1 cellular context compared by ENCODE assay signal in the genomic region with DNA sequence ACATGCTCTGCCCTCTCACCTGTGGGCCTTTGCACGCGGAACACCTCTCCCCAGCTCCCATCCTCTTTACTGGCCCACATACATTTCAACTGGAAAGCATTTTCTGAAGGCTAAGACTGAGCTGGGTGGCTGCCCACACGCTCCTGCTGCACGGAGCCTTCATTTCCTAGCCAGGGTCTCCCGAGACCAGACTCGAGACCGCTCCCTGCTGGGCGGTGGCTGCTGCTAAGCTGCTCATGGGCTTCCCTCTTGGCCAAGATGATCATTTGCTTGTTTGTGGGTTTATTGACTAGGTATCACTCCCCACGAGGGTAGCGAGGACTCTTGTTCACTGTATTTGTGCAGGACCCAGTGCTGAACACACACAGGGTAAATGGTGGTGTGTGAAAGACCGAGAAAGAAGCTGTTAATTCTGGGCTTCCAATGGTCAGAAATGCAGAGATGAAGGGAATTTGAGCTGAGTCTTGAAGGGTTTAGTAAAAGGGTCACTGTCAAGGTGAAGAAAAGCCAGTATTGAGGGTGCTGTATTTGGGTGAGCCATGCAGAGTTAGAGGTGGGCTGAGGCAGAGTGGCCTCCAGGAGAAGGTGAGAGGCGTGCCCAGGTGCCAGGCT.
TF ChIP-seq lines count a peak whose summit lies in the region.

No MANE protein-coding gene starts in this region.

TF ChIP-seq in GM23338, 12 proteins besides CTCF, POLR2A, EP300 and RAD21 (continued from another document):
- TF ChIP-seq, protein P1, sequence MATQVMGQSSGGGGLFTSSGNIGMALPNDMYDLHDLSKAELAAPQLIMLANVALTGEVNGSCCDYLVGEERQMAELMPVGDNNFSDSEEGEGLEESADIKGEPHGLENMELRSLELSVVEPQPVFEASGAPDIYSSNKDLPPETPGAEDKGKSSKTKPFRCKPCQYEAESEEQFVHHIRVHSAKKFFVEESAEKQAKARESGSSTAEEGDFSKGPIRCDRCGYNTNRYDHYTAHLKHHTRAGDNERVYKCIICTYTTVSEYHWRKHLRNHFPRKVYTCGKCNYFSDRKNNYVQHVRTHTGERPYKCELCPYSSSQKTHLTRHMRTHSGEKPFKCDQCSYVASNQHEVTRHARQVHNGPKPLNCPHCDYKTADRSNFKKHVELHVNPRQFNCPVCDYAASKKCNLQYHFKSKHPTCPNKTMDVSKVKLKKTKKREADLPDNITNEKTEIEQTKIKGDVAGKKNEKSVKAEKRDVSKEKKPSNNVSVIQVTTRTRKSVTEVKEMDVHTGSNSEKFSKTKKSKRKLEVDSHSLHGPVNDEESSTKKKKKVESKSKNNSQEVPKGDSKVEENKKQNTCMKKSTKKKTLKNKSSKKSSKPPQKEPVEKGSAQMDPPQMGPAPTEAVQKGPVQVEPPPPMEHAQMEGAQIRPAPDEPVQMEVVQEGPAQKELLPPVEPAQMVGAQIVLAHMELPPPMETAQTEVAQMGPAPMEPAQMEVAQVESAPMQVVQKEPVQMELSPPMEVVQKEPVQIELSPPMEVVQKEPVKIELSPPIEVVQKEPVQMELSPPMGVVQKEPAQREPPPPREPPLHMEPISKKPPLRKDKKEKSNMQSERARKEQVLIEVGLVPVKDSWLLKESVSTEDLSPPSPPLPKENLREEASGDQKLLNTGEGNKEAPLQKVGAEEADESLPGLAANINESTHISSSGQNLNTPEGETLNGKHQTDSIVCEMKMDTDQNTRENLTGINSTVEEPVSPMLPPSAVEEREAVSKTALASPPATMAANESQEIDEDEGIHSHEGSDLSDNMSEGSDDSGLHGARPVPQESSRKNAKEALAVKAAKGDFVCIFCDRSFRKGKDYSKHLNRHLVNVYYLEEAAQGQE (IDR thresholded peaks at IDR 0.05; ENCODE audit: unreplicated experiment): no peak
- TF ChIP-seq, protein P2, sequence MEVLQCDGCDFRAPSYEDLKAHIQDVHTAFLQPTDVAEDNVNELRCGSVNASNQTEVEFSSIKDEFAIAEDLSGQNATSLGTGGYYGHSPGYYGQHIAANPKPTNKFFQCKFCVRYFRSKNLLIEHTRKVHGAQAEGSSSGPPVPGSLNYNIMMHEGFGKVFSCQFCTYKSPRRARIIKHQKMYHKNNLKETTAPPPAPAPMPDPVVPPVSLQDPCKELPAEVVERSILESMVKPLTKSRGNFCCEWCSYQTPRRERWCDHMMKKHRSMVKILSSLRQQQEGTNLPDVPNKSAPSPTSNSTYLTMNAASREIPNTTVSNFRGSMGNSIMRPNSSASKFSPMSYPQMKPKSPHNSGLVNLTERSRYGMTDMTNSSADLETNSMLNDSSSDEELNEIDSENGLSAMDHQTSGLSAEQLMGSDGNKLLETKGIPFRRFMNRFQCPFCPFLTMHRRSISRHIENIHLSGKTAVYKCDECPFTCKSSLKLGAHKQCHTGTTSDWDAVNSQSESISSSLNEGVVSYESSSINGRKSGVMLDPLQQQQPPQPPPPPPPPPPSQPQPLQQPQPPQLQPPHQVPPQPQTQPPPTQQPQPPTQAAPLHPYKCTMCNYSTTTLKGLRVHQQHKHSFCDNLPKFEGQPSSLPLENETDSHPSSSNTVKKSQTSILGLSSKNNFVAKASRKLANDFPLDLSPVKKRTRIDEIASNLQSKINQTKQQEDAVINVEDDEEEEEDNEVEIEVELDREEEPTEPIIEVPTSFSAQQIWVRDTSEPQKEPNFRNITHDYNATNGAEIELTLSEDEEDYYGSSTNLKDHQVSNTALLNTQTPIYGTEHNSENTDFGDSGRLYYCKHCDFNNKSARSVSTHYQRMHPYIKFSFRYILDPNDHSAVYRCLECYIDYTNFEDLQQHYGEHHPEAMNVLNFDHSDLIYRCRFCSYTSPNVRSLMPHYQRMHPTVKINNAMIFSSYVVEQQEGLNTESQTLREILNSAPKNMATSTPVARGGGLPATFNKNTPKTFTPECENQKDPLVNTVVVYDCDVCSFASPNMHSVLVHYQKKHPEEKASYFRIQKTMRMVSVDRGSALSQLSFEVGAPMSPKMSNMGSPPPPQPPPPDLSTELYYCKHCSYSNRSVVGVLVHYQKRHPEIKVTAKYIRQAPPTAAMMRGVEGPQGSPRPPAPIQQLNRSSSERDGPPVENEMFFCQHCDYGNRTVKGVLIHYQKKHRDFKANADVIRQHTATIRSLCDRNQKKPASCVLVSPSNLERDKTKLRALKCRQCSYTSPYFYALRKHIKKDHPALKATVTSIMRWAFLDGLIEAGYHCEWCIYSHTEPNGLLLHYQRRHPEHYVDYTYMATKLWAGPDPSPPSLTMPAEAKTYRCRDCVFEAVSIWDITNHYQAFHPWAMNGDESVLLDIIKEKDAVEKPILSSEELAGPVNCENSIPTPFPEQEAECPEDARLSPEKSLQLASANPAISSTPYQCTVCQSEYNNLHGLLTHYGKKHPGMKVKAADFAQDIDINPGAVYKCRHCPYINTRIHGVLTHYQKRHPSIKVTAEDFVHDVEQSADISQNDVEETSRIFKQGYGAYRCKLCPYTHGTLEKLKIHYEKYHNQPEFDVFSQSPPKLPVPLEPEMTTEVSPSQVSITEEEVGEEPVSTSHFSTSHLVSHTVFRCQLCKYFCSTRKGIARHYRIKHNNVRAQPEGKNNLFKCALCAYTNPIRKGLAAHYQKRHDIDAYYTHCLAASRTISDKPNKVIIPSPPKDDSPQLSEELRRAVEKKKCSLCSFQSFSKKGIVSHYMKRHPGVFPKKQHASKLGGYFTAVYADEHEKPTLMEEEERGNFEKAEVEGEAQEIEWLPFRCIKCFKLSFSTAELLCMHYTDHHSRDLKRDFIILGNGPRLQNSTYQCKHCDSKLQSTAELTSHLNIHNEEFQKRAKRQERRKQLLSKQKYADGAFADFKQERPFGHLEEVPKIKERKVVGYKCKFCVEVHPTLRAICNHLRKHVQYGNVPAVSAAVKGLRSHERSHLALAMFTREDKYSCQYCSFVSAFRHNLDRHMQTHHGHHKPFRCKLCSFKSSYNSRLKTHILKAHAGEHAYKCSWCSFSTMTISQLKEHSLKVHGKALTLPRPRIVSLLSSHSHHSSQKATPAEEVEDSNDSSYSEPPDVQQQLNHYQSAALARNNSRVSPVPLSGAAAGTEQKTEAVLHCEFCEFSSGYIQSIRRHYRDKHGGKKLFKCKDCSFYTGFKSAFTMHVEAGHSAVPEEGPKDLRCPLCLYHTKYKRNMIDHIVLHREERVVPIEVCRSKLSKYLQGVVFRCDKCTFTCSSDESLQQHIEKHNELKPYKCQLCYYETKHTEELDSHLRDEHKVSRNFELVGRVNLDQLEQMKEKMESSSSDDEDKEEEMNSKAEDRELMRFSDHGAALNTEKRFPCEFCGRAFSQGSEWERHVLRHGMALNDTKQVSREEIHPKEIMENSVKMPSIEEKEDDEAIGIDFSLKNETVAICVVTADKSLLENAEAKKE (CRISPR knock-in tag; IDR thresholded peaks at IDR 0.05): no peak
- TF ChIP-seq CREB1 (CRISPR knock-in tag; IDR thresholded peaks at IDR 0.05; ENCODE audit: low read depth) (no peak), ZNF114 (CRISPR knock-in tag; IDR thresholded peaks at IDR 0.05) (no peak), EZH2phosphoT487 (IDR thresholded peaks at IDR 0.05; ENCODE audit: unreplicated experiment) (no peak), STAT1 (IDR thresholded peaks at IDR 0.05; ENCODE audit: unreplicated experiment) (no peak)
